ENCODE assay signal across 24 cellular contexts in genomic region chr16:88428156-88428555, GRCh38. TPM values are rescaled to one million over a fixed set of nuclear protein-coding genes. Genes with fewer than 3 reads are reported as not detected.
"Had no signal": no experiment of that assay in that cellular context is flagged by ENCODE, and none has a peak within 500 bp of the region (broad histone marks: within the 10 kb centered on the region; RNA-seq: fewer than 3 reads in every experiment).

No MANE protein-coding gene starts in this region.

- H3K27ac Mint-ChIP-seq: naive thymus-derived CD8-positive, alpha-beta T cell; nephron progenitor cell had no signal

- H3K4me3 ChIP-seq: coronary artery, esophagus muscularis mucosa, lower lobe of right lung, ovary, psoas muscle, skin epidermis, thyroid gland, vagina had no signal

- DNase-seq: dermis blood vessel endothelial cell; effector memory CD4-positive, alpha-beta T cell; foreskin melanocyte; immature natural killer cell; left ventricle myocardium superior; lower lobe of right lung; naive thymus-derived CD8-positive, alpha-beta T cell; nephron progenitor cell; occipital lobe; ovary; posterior cingulate gyrus; psoas muscle; right cardiac atrium; spleen; stimulated activated CD4-positive, alpha-beta T cell treated with anti-CD3 and anti-CD28 coated beads, Interleukin-4, amount 100 ng/mL, for 4 hours; stimulated activated naive CD4-positive, alpha-beta T cell; stimulated activated naive CD8-positive, alpha-beta T cell treated with anti-CD3 and anti-CD28 coated beads, Interleukin-15, amount 100 ng/mL, for 72 hours; thyroid gland; trophoblast cell had no signal

- H3K4me3 Mint-ChIP-seq: nephron progenitor cell; stimulated activated naive CD8-positive, alpha-beta T cell treated with anti-CD3 and anti-CD28 coated beads, Interleukin-15, amount 100 ng/mL, for 72 hours had no signal

- H3K27me3 Mint-ChIP-seq: naive thymus-derived CD8-positive, alpha-beta T cell had no signal

- H3K27ac ChIP-seq: coronary artery, esophagus muscularis mucosa, lower lobe of right lung, ovary, psoas muscle, skin epidermis, spleen, thyroid gland had no signal

- H3K27me3 ChIP-seq: ovary, thyroid gland, vagina had no signal

- H3K36me3 ChIP-seq: esophagus muscularis mucosa, lower lobe of right lung, ovary, spleen, thyroid gland, vagina had no signal

- ATAC-seq: left ventricle myocardium superior; lower lobe of right lung; naive thymus-derived CD8-positive, alpha-beta T cell; psoas muscle; right cardiac atrium; stimulated activated naive CD8-positive, alpha-beta T cell treated with anti-CD3 and anti-CD28 coated beads, Interleukin-15, amount 100 ng/mL, for 72 hours had no signal

- H3K9me3 ChIP-seq: esophagus muscularis mucosa, lower lobe of right lung, ovary, psoas muscle, spleen, thyroid gland, vagina had no signal

- H3K9me3 Mint-ChIP-seq: immature natural killer cell, nephron progenitor cell had no signal

- H3K36me3 Mint-ChIP-seq: immature natural killer cell; naive thymus-derived CD8-positive, alpha-beta T cell had no signal

RNA-seq across cellular contexts. Expression of gene ZNF469, which starts 45.4 kb away (rescaled TPM):
- polyA plus RNA-seq: keratinocyte had no signal
